Comparison of ENCODE assay signal across 2 cellular contexts in the genomic region with DNA sequence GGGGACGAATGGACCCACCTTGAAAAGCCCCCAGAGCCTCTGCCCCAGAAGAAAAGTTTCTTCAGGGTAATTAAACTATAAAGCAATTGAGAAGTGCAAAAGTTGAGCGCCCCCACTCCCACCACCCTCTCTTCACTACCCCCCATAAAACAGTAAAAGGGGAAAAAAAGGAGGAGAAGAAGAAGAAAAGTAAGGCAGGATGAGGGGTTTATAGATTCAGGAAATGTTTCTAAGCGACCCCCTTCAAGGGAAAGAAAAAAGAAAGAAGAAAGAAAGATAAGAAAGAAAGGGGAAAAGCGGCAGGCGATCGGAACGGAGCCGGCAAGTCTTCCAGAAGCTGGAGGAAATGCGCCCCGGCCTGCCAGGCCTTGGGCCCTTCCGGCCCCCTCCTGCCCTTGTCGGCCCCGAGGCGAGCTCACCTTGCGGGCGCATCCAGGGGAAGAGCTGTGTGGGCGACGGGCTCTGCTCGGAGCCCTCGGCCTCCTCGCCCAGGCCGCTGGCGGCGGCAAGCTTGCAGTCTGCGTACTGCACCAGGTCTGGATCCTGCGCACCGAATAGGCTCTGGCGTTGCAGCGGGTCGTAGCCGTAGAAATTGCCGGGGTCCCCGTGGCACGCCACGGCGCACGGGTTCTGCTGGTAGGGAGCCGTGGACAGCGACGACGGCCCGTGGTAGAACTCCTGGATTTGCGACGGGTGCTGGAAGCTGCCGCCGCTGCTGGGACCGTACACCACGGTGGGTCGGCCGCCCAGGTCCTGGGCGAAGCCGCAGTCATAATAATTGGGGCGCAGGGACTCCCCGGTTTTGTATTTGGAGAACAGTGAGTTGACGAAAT.
A peak's percentile ranks its signal among the peaks of the same experiment; 100 is the strongest.
TF ChIP-seq lines count a peak whose summit lies in the region.

No MANE protein-coding gene starts in this region.

TF ChIP-seq in GM23338, 12 proteins besides CTCF, POLR2A, EP300 and RAD21:
- TF ChIP-seq ZNF331 (CRISPR knock-in tag; IDR thresholded peaks at IDR 0.05; ENCODE audit: low read depth) (no peak), STAT1 (IDR thresholded peaks at IDR 0.05; ENCODE audit: unreplicated experiment) (no peak), EZH2phosphoT487 (IDR thresholded peaks at IDR 0.05; ENCODE audit: unreplicated experiment) (peak; percentile 75), EZH2 (IDR thresholded peaks at IDR 0.05; ENCODE audit: low read depth, unreplicated experiment) (peak; percentile 100), NANOG (IDR thresholded peaks at IDR 0.05; ENCODE audit: borderline replicate concordance) (no peak)
- TF ChIP-seq, protein P1, sequence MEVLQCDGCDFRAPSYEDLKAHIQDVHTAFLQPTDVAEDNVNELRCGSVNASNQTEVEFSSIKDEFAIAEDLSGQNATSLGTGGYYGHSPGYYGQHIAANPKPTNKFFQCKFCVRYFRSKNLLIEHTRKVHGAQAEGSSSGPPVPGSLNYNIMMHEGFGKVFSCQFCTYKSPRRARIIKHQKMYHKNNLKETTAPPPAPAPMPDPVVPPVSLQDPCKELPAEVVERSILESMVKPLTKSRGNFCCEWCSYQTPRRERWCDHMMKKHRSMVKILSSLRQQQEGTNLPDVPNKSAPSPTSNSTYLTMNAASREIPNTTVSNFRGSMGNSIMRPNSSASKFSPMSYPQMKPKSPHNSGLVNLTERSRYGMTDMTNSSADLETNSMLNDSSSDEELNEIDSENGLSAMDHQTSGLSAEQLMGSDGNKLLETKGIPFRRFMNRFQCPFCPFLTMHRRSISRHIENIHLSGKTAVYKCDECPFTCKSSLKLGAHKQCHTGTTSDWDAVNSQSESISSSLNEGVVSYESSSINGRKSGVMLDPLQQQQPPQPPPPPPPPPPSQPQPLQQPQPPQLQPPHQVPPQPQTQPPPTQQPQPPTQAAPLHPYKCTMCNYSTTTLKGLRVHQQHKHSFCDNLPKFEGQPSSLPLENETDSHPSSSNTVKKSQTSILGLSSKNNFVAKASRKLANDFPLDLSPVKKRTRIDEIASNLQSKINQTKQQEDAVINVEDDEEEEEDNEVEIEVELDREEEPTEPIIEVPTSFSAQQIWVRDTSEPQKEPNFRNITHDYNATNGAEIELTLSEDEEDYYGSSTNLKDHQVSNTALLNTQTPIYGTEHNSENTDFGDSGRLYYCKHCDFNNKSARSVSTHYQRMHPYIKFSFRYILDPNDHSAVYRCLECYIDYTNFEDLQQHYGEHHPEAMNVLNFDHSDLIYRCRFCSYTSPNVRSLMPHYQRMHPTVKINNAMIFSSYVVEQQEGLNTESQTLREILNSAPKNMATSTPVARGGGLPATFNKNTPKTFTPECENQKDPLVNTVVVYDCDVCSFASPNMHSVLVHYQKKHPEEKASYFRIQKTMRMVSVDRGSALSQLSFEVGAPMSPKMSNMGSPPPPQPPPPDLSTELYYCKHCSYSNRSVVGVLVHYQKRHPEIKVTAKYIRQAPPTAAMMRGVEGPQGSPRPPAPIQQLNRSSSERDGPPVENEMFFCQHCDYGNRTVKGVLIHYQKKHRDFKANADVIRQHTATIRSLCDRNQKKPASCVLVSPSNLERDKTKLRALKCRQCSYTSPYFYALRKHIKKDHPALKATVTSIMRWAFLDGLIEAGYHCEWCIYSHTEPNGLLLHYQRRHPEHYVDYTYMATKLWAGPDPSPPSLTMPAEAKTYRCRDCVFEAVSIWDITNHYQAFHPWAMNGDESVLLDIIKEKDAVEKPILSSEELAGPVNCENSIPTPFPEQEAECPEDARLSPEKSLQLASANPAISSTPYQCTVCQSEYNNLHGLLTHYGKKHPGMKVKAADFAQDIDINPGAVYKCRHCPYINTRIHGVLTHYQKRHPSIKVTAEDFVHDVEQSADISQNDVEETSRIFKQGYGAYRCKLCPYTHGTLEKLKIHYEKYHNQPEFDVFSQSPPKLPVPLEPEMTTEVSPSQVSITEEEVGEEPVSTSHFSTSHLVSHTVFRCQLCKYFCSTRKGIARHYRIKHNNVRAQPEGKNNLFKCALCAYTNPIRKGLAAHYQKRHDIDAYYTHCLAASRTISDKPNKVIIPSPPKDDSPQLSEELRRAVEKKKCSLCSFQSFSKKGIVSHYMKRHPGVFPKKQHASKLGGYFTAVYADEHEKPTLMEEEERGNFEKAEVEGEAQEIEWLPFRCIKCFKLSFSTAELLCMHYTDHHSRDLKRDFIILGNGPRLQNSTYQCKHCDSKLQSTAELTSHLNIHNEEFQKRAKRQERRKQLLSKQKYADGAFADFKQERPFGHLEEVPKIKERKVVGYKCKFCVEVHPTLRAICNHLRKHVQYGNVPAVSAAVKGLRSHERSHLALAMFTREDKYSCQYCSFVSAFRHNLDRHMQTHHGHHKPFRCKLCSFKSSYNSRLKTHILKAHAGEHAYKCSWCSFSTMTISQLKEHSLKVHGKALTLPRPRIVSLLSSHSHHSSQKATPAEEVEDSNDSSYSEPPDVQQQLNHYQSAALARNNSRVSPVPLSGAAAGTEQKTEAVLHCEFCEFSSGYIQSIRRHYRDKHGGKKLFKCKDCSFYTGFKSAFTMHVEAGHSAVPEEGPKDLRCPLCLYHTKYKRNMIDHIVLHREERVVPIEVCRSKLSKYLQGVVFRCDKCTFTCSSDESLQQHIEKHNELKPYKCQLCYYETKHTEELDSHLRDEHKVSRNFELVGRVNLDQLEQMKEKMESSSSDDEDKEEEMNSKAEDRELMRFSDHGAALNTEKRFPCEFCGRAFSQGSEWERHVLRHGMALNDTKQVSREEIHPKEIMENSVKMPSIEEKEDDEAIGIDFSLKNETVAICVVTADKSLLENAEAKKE (CRISPR knock-in tag; IDR thresholded peaks at IDR 0.05): no peak
TF ChIP-seq in GM23338: peak in this region for 2.

TF ChIP-seq in endothelial cell of umbilical vein, 7 proteins besides CTCF, POLR2A, EP300 and RAD21:
- TF ChIP-seq POLR2AphosphoS5 (IDR thresholded peaks at IDR 0.05; ENCODE audit: insufficient read depth, low read depth, low read length) (no peak), FOS (IDR thresholded peaks at IDR 0.05; ENCODE audit: borderline replicate concordance, insufficient read depth, low read length) (no peak), JUN (IDR thresholded peaks at IDR 0.05; ENCODE audit: borderline replicate concordance, insufficient read depth, insufficient read length, low read depth) (no peak), MYC (IDR thresholded peaks at IDR 0.05; ENCODE audit: low read depth, low read length) (no peak), EZH2 (IDR thresholded peaks at IDR 0.05; ENCODE audit: borderline replicate concordance, low read depth, low read length, severe bottlenecking) (no peak), GATA2 (IDR thresholded peaks at IDR 0.05; ENCODE audit: insufficient read depth, insufficient read length, low read depth, low read length) (no peak)
- TF ChIP-seq, protein P2, sequence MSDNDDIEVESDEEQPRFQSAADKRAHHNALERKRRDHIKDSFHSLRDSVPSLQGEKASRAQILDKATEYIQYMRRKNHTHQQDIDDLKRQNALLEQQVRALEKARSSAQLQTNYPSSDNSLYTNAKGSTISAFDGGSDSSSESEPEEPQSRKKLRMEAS (IDR thresholded peaks at IDR 0.05; ENCODE audit: insufficient read depth, insufficient read length): no peak
